ENCODE assay signal across 14 cellular contexts in genomic region chr1:215987092-215987855, GRCh38.
"Had no signal": no experiment of that assay in that cellular context is flagged by ENCODE, and none has a peak within 500 bp of the region (broad histone marks: within the 10 kb centered on the region; RNA-seq: fewer than 3 reads in every experiment).

No MANE protein-coding gene starts in this region.

- H3K4me3 Mint-ChIP-seq: activated CD8-positive, alpha-beta memory T cell treated with anti-CD3 and anti-CD28 coated beads, Interleukin-2, amount 10 ng/mL, durations not matched to agents 7 days and 5 days; activated naive CD8-positive, alpha-beta T cell treated with anti-CD3 and anti-CD28 coated beads, Interleukin-2, amount 10 ng/mL, durations not matched to agents 7 days and 5 days; activated T-cell treated with anti-CD3 and anti-CD28 coated beads, Interleukin-2, amount 50 U/mL, for 24 hours; naive B cell; T-helper 2 cell treated with Interferon-gamma antibody and Interleukin-4, amounts not matched to agents 5 μg/mL and 100 μg/mL, for 36 hours had no signal

- DNase-seq: activated CD4-positive, alpha-beta T cell treated with anti-CD3 and anti-CD28 coated beads, Interleukin-2, amount 50 U/mL, for 48 hours; activated CD4-positive, CD25-positive, alpha-beta regulatory T cell treated with anti-CD3 and anti-CD28 coated beads, Interleukin-2, amount 50 U/mL, for 72 hours; activated CD8-positive, alpha-beta memory T cell treated with anti-CD3 and anti-CD28 coated beads, Interleukin-2, amount 10 ng/mL, durations not matched to agents 7 days and 5 days; activated gamma-delta T cell treated with Interleukin-2 at 50 U/mL for 16 hours; activated naive CD8-positive, alpha-beta T cell treated with anti-CD3 and anti-CD28 coated beads, Interleukin-2, amount 10 ng/mL, durations not matched to agents 7 days and 5 days; activated T-cell treated with anti-CD3 and anti-CD28 coated beads, Interleukin-2, amount 50 U/mL, for 24 hours; aorta; heart right ventricle; left ventricle myocardium superior; midbrain; naive B cell; thyroid gland; uterus had no signal

- ATAC-seq: activated CD8-positive, alpha-beta memory T cell treated with anti-CD3 and anti-CD28 coated beads, Interleukin-2, amount 10 ng/mL, durations not matched to agents 7 days and 5 days; heart right ventricle; left ventricle myocardium superior had no signal

- H3K27me3 Mint-ChIP-seq: activated CD8-positive, alpha-beta memory T cell treated with anti-CD3 and anti-CD28 coated beads, Interleukin-2, amount 10 ng/mL, durations not matched to agents 7 days and 5 days; activated naive CD8-positive, alpha-beta T cell treated with anti-CD3 and anti-CD28 coated beads, Interleukin-2, amount 10 ng/mL, durations not matched to agents 7 days and 5 days; activated T-cell treated with anti-CD3 and anti-CD28 coated beads, Interleukin-2, amount 50 U/mL, for 24 hours had no signal

- H3K36me3 Mint-ChIP-seq: activated CD8-positive, alpha-beta memory T cell treated with anti-CD3 and anti-CD28 coated beads, Interleukin-2, amount 10 ng/mL, durations not matched to agents 7 days and 5 days; activated naive CD8-positive, alpha-beta T cell treated with anti-CD3 and anti-CD28 coated beads, Interleukin-2, amount 10 ng/mL, durations not matched to agents 7 days and 5 days; naive B cell had no signal

- H3K27ac Mint-ChIP-seq: activated CD8-positive, alpha-beta memory T cell treated with anti-CD3 and anti-CD28 coated beads, Interleukin-2, amount 10 ng/mL, durations not matched to agents 7 days and 5 days; activated naive CD8-positive, alpha-beta T cell treated with anti-CD3 and anti-CD28 coated beads, Interleukin-2, amount 10 ng/mL, durations not matched to agents 7 days and 5 days; activated T-cell treated with anti-CD3 and anti-CD28 coated beads, Interleukin-2, amount 50 U/mL, for 24 hours; naive B cell; T-helper 2 cell treated with Interferon-gamma antibody and Interleukin-4, amounts not matched to agents 5 μg/mL and 100 μg/mL, for 36 hours had no signal

- H3K4me1 Mint-ChIP-seq: activated CD8-positive, alpha-beta memory T cell treated with anti-CD3 and anti-CD28 coated beads, Interleukin-2, amount 10 ng/mL, durations not matched to agents 7 days and 5 days; activated naive CD8-positive, alpha-beta T cell treated with anti-CD3 and anti-CD28 coated beads, Interleukin-2, amount 10 ng/mL, durations not matched to agents 7 days and 5 days; naive B cell had no signal
